Comparison of ENCODE assay signal across 8 cellular contexts in genomic region chr19:2552859-2553258, GRCh38.
DNase-seq lines count a peak whose midpoint lies in the region; ATAC-seq, FAIRE-seq and TF ChIP-seq lines count a peak whose summit lies in the region.

No MANE protein-coding gene starts in this region.

- TF ChIP-seq EP300 in HepG2 (IDR thresholded peaks at IDR 0.05; ENCODE audit: low read depth in 2 of 2, low read length in 2 of 2) (no peak), HepG2 (CRISPR knock-in tag; IDR thresholded peaks at IDR 0.05; ENCODE audit: borderline replicate concordance) (no peak)

- no peaks in the 10 kb centered on the region for H3K9me3 Mint-ChIP-seq in IgD-negative memory B cell
- peaks cover 3% of the 10 kb centered on the region for H3K9me3 Mint-ChIP-seq in activated CD4-positive, alpha-beta T cell treated with anti-CD3 and anti-CD28 coated beads, Interleukin-2, amount 10 ng/mL, durations not matched to agents 7 days and 5 days

- no peak for FAIRE-seq in HepG2 (lab: Jason Lieb, UNC)

- intact Hi-C loops in HepG2 (cut with micrococcal nuclease; ENCODE audit: unreplicated experiment): no loop called here

- no peak overlapping the region for H2AFZ ChIP-seq in HepG2 (ENCODE audit: low read length)
- no peak overlapping the region for H2AFZ ChIP-seq in hepatocyte

- H3K27me3 Mint-ChIP-seq in IgD-negative memory B cell: no peaks in the 10 kb centered on the region
- H3K27me3 Mint-ChIP-seq in activated CD4-positive, alpha-beta T cell treated with anti-CD3 and anti-CD28 coated beads, Interleukin-2, amount 10 ng/mL, durations not matched to agents 7 days and 5 days: no peaks in the 10 kb centered on the region

- WGBS in liver: 57% methylated on average over 11 of the region's 11 CpGs
- 87% methylated on average over 11 of the region's 11 CpGs for WGBS in HepG2 (ENCODE audit: low lambda C conversion rate)
- 49% methylated on average over 11 of the region's 11 CpGs for whole genome bisulfite sequencing in hepatocyte (ENCODE audit: low lambda C conversion rate, missing lambda C conversion rate)

- ATAC-seq in HepG2: no peak

- H4K20me1 ChIP-seq in HepG2 (ENCODE audit: insufficient read depth, low read length) (no peaks in the 10 kb centered on the region), hepatocyte (ENCODE audit: insufficient read depth, poor library complexity, severe bottlenecking) (no peaks in the 10 kb centered on the region)

- H3K4me1 Mint-ChIP-seq in IgD-negative memory B cell: peaks cover 11 to 22% (median 18%) of the 10 kb centered on the region in 3 donors
- peaks cover 33% of the 10 kb centered on the region for H3K4me1 Mint-ChIP-seq in activated CD4-positive, alpha-beta T cell treated with anti-CD3 and anti-CD28 coated beads, Interleukin-2, amount 10 ng/mL, durations not matched to agents 7 days and 5 days

- DNase-seq in HepG2 (ENCODE audit: low spot score) (no peak), hepatocyte (ENCODE audit: low spot score) (no peak), NCI-H748 (lab: John Stamatoyannopoulos, UW; ENCODE audit: unreplicated experiment) (no peak), cerebellar nuclear complex (lab: John Stamatoyannopoulos, UW) (no peak)
- peak; percentile 85 for DNase-seq in activated CD4-positive, alpha-beta T cell treated with anti-CD3 and anti-CD28 coated beads, Interleukin-2, amount 10 ng/mL, durations not matched to agents 7 days and 5 days
- peak in 5 of 6 experiments; percentile 7 to 71 (median 67) for DNase-seq in stimulated activated naive CD4-positive, alpha-beta T cell (lab: John Stamatoyannopoulos, UW)

- H3K9me2 ChIP-seq in hepatocyte (replicated peaks; ENCODE audit: insufficient read depth): no peaks in the 10 kb centered on the region

- H3K36me3 Mint-ChIP-seq in IgD-negative memory B cell: peaks cover 2% of the 10 kb centered on the region
- peaks cover 5% of the 10 kb centered on the region for H3K36me3 Mint-ChIP-seq in activated CD4-positive, alpha-beta T cell treated with anti-CD3 and anti-CD28 coated beads, Interleukin-2, amount 10 ng/mL, durations not matched to agents 7 days and 5 days (ENCODE audit: low read depth)

- TF ChIP-seq POLR2A in HepG2 (IDR thresholded peaks at IDR 0.05; ENCODE audit: insufficient read depth in 1 of 2, low read depth in 2 of 2, low read length in 2 of 2): no peak

- BruUV-seq in HepG2 (replicated peaks; lab: Mats Ljungman, UMichigan): no TSS peak

- POLR2A ChIA-PET in HepG2 (lab: Yijun Ruan, JAX): interaction anchor here (3.2 kb wide), 1 partner anchor 10 kb away, joined by 18 read pairs; no protein-coding TSS in a partner anchor
- POLR2A ChIA-PET in activated CD4-positive, alpha-beta T cell treated with anti-CD3 and anti-CD28 coated beads, Interleukin-2, amount 10 ng/mL, durations not matched to agents 7 days and 5 days (lab: Charles Lee): interaction anchor here (1.0 kb wide), 1 partner anchor 77 kb away, joined by 5 read pairs; the partner anchor contains the start of gene GADD45B

- H3K9ac ChIP-seq in liver (ENCODE audit: low read depth in 1 of 2, low read length in 2 of 2): no peak overlapping the region
- no peak overlapping the region for H3K9ac ChIP-seq in HepG2 (ENCODE audit: insufficient read depth, low read depth, low read length)

- H3K4me3 Mint-ChIP-seq in IgD-negative memory B cell: peak overlapping the region; percentile 41 to 81 (median 57)
- peak overlapping the region; percentile 63 for H3K4me3 Mint-ChIP-seq in activated CD4-positive, alpha-beta T cell treated with anti-CD3 and anti-CD28 coated beads, Interleukin-2, amount 10 ng/mL, durations not matched to agents 7 days and 5 days

- H3K9me3 ChIP-seq in liver (ENCODE audit: control insufficient read depth in 4 of 4, low read length in 3 of 4) (no peaks in the 10 kb centered on the region), HepG2 (ENCODE audit: low read length) (no peaks in the 10 kb centered on the region), hepatocyte (ENCODE audit: low read depth) (no peaks in the 10 kb centered on the region)

- H3K27ac Mint-ChIP-seq in IgD-negative memory B cell: peak overlapping the region; percentile 52 to 94 (median 83)
- peak overlapping the region; percentile 86 for H3K27ac Mint-ChIP-seq in activated CD4-positive, alpha-beta T cell treated with anti-CD3 and anti-CD28 coated beads, Interleukin-2, amount 10 ng/mL, durations not matched to agents 7 days and 5 days

- TF ChIP-seq RAD21 in liver (IDR thresholded peaks at IDR 0.05): peak in 1 of 2 donors; percentile 5
- no peak for TF ChIP-seq RAD21 in HepG2 (CRISPR knock-in tag; IDR thresholded peaks at IDR 0.05)

- peaks cover 2 to 15% (median 10%) of the 10 kb centered on the region in 4 donors for H3K4me1 ChIP-seq in liver (ENCODE audit: control insufficient read depth in 4 of 4, insufficient read depth in 4 of 4, low read length in 3 of 4)
- peaks cover 57% of the 10 kb centered on the region for H3K4me1 ChIP-seq in HepG2 (ENCODE audit: insufficient read depth, low read length)
- peaks cover 4% of the 10 kb centered on the region for H3K4me1 ChIP-seq in hepatocyte (ENCODE audit: insufficient read depth)

- CTCF ChIA-PET in HepG2 (lab: Yijun Ruan, JAX; ENCODE audit: low intra/inter-chr PET ratio, low total read pairs): no interaction called here
- CTCF ChIA-PET in activated CD4-positive, alpha-beta T cell treated with anti-CD3 and anti-CD28 coated beads, Interleukin-2, amount 10 ng/mL, durations not matched to agents 7 days and 5 days (lab: Charles Lee): interaction anchor here (0.6 to 1.5 kb wide), 8 partner anchors 9 to 664 kb away, joined by 3 to 10 read pairs (median 3); no protein-coding TSS in a partner anchor

- peak overlapping the region; percentile 16 to 25 for H3K27ac ChIP-seq in liver (ENCODE audit: low read depth in 1 of 2, low read length in 2 of 2)
- no peak overlapping the region for H3K27ac ChIP-seq in HepG2 (ENCODE audit: extremely low read length, insufficient read depth, low read length)
- no peak overlapping the region for H3K27ac ChIP-seq in hepatocyte

- TF ChIP-seq CTCF in liver (IDR thresholded peaks at IDR 0.05; ENCODE audit: low read depth, low read length, missing input control) (no peak), HepG2 (CRISPR knock-in tag; IDR thresholded peaks at IDR 0.05) (no peak), hepatocyte (IDR thresholded peaks at IDR 0.05; ENCODE audit: poor library complexity) (no peak)

- no peaks in the 10 kb centered on the region for H3K79me2 ChIP-seq in HepG2 (ENCODE audit: insufficient read depth, low read length)
- H3K79me2 ChIP-seq in hepatocyte: no peaks in the 10 kb centered on the region

- H3K36me3 ChIP-seq in liver (ENCODE audit: control insufficient read depth in 4 of 4, insufficient read depth in 3 of 4, low read depth in 1 of 4, low read length in 3 of 4) (no peaks in the 10 kb centered on the region), HepG2 (replicated peaks in 1 of 2; ENCODE audit: control insufficient read depth in 1 of 2, insufficient read depth in 2 of 2, low read length in 2 of 2) (no peaks in the 10 kb centered on the region), hepatocyte (replicated peaks; ENCODE audit: insufficient read depth, low read depth) (no peaks in the 10 kb centered on the region)

- H3K4me3 ChIP-seq in liver (ENCODE audit: low read depth in 1 of 3, low read length in 3 of 3) (no peak overlapping the region), HepG2 (replicated peaks in 1 of 3; ENCODE audit: insufficient read depth in 1 of 3, low read depth in 2 of 3, low read length in 3 of 3) (no peak overlapping the region), hepatocyte (no peak overlapping the region)

- in situ Hi-C loops in HepG2 (cut with HindIII; ENCODE audit: extremely low pct_ligation_motif_present, low pct_unique_long_range_greater_than_20kb): no loop called here

- no peaks in the 10 kb centered on the region for H3K27me3 ChIP-seq in liver (ENCODE audit: control insufficient read depth in 4 of 4, insufficient read depth in 4 of 4, low read length in 3 of 4)
- H3K27me3 ChIP-seq in HepG2 (ENCODE audit: control insufficient read depth in 1 of 2, insufficient read depth in 2 of 2, low read length in 2 of 2): no peaks in the 10 kb centered on the region
- H3K27me3 ChIP-seq in hepatocyte: no peaks in the 10 kb centered on the region

- H3K4me2 ChIP-seq in HepG2 (ENCODE audit: low read depth, low read length) (no peak overlapping the region), hepatocyte (peak overlapping the region; percentile 51)

TF ChIP-seq in liver, 16 proteins besides CTCF, POLR2A, EP300 and RAD21:
- TF ChIP-seq, protein P1, sequence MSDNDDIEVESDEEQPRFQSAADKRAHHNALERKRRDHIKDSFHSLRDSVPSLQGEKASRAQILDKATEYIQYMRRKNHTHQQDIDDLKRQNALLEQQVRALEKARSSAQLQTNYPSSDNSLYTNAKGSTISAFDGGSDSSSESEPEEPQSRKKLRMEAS (IDR thresholded peaks at IDR 0.05): no peak
- peak; percentile 27 for TF ChIP-seq NR2F2 (IDR thresholded peaks at IDR 0.05)

TF ChIP-seq in HepG2, 621 proteins besides CTCF, POLR2A, EP300 and RAD21:
- no peak for TF ChIP-seq ZNF891 (CRISPR knock-in tag; IDR thresholded peaks at IDR 0.05)
- TF ChIP-seq MAFK (conservative IDR thresholded peaks at IDR 0.05 in 1 of 2, IDR thresholded peaks at IDR 0.05 in 1 of 2; ENCODE audit: low read length in 2 of 2): 0 out of 4 replicates have a peak, but pooled peaks of 1 of the 2 experiments have one; percentile 35

Comparison
In these comparisons a context has a peak if more than half of its experiments do, and no peak if none do; other contexts are left out.
1. H3K27ac ChIP-seq: peak in liver (2 of 2); none in HepG2 (single experiment) and hepatocyte (single experiment).
2. DNase-seq: peak in activated CD4-positive, alpha-beta T cell treated with anti-CD3 and anti-CD28 coated beads, Interleukin-2, amount 10 ng/mL, durations not matched to agents 7 days and 5 days (single experiment) and stimulated activated naive CD4-positive, alpha-beta T cell (5 of 6); none in HepG2 (single experiment), hepatocyte (single experiment), NCI-H748 (single experiment) and cerebellar nuclear complex (0 of 2).